In the genomic region with DNA sequence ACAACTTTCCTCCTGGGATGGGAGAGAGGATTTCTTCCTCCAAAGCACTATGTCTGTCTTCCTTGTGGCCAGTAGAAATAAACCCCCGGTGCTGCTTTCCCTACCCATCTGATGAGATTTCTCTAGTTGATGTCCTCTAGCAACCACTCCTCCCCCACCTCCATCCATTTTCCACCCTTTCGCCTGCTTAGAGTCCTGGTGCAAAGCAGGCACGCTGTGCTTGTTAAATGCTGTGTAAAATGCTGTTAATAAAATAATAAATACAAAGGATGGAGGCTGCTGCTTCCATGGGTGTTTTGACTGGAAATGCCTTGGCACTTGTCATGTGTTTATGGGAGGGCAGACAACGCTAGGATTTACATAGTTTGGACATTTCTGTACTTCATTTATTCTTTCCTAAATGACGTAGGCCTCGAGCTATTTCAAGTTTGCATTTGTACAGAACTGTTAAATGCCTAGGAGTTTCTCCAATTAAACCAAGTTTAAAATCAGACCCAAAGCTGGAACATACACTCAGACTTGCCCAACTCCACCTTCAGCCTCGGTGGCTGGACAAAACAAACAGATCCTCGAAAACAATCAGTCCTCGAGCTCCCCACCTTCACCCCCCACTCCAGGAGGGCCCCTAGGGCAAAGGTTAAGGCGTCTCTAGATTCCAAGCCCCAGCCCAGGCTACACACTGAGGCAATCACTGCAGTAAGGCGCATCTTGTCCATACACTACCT, we compare ENCODE assay signal across 1 cellular context.
TF ChIP-seq lines count a peak whose summit lies in the region.

No MANE protein-coding gene starts in this region.

TF ChIP-seq in K562, 482 proteins besides CTCF, POLR2A, EP300 and RAD21:
- TF ChIP-seq FOXK1 (CRISPR knock-in tag; IDR thresholded peaks at IDR 0.05; ENCODE audit: borderline replicate concordance), result no peak
- peak; percentile 46 for TF ChIP-seq POLR2B (IDR thresholded peaks at IDR 0.05; ENCODE audit: low read depth, partially characterized antibody)
TF ChIP-seq in K562: peak in this region for 1.
